8 cellular contexts compared by ENCODE assay signal in genomic region chr3:10286596-10287295, GRCh38. TPM values are rescaled to one million over a fixed set of nuclear protein-coding genes. Genes with fewer than 3 reads are reported as not detected.
DNase-seq lines count a peak whose midpoint lies in the region; ATAC-seq and TF ChIP-seq lines count a peak whose summit lies in the region.

No MANE protein-coding gene starts in this region.

- no peak overlapping the region for H3K9ac ChIP-seq in neural cell (ENCODE audit: low read length)

- H3K79me2 ChIP-seq in neural cell (replicated peaks; ENCODE audit: insufficient read depth, low read length), result no peaks in the 10 kb centered on the region

- no peak overlapping the region for H2AFZ ChIP-seq in neural cell (ENCODE audit: low read depth, low read length)

- H3K27ac ChIP-seq in neural cell (ENCODE audit: low read length), result no peak overlapping the region

- H3K36me3 ChIP-seq in neural cell (ENCODE audit: insufficient read depth, low read length), result no peaks in the 10 kb centered on the region

- no peaks in the 10 kb centered on the region for H3K9me2 ChIP-seq in neural cell (ENCODE audit: insufficient read depth, low read length)

- no peaks in the 10 kb centered on the region for H3K27me3 ChIP-seq in neural cell (ENCODE audit: insufficient read depth, low read depth, low read length)

- no peaks in the 10 kb centered on the region for H3F3A ChIP-seq in neural cell (ENCODE audit: insufficient read depth, low read length, poor library complexity, severe bottlenecking)

- H4K20me1 ChIP-seq in neural cell (ENCODE audit: insufficient read depth), result no peaks in the 10 kb centered on the region

- peak; percentile 57 for DNase-seq in activated effector memory CD4-positive, alpha-beta T cell treated with anti-CD3 and anti-CD28 coated beads, Interleukin-2, amount 50 U/mL, for 16 hours
- no peak for DNase-seq in activated effector memory CD4-positive, alpha-beta T cell treated with Interleukin-2 at 50 U/mL for 16 hours
- DNase-seq in NCI-H524 (lab: John Stamatoyannopoulos, UW) (peak; percentile 58 to 72), choroid plexus epithelial cell (ENCODE audit: low read depth) (peak; percentile 72), mucosa of gallbladder (ENCODE audit: low spot score) (no peak), COLO829 (ENCODE audit: low spot score) (no peak)

- ATAC-seq in HG03175 (IDR thresholded peaks at IDR 0.05; ENCODE audit: unreplicated experiment), result no peak

- TF ChIP-seq CTCF in choroid plexus epithelial cell (conservative IDR thresholded peaks at IDR 0.05; ENCODE audit: low read depth, low read length) (peak; percentile 18), neural cell (IDR thresholded peaks at IDR 0.05; ENCODE audit: poor library complexity, severe bottlenecking) (peak; percentile 50)

- no peaks in the 10 kb centered on the region for H3K9me3 ChIP-seq in neural cell (ENCODE audit: low read length)

- TF ChIP-seq EP300 in neural cell (conservative IDR thresholded peaks at IDR 0.05; ENCODE audit: poor library complexity, severe bottlenecking), result no peak

- H3K4me2 ChIP-seq in neural cell (ENCODE audit: low read length), result no peak overlapping the region

- no peak overlapping the region for H3K4me3 ChIP-seq in choroid plexus epithelial cell (ENCODE audit: low read depth, low read length)
- H3K4me3 ChIP-seq in neural cell (ENCODE audit: low read length), result no peak overlapping the region

- peak; percentile 52 for TF ChIP-seq RAD21 in neural cell (conservative IDR thresholded peaks at IDR 0.05)

TF ChIP-seq in neural cell, 6 proteins besides CTCF, POLR2A, EP300 and RAD21:
- no peak for TF ChIP-seq REST (IDR thresholded peaks at IDR 0.05; ENCODE audit: borderline replicate concordance)
- TF ChIP-seq POLR2AphosphoS5 (IDR thresholded peaks at IDR 0.05), result no peak
- TF ChIP-seq MXI1 (conservative IDR thresholded peaks at IDR 0.05; ENCODE audit: poor library complexity, severe bottlenecking), result no peak
- TF ChIP-seq SMC3 (conservative IDR thresholded peaks at IDR 0.05; ENCODE audit: poor library complexity), result peak; percentile 43
- TF ChIP-seq EZH2 (IDR thresholded peaks at IDR 0.05; ENCODE audit: borderline replicate concordance, insufficient read depth, low read length, poor library complexity, severe bottlenecking), result no peak
- no peak for TF ChIP-seq TAF1 (IDR thresholded peaks at IDR 0.05; ENCODE audit: low read depth)

RNA-seq across cellular contexts. Expression of gene GHRL, which starts 6.0 kb away (rescaled TPM):
- polyA plus RNA-seq in neural cell, result 2.8 TPM in 1 of 2 replicates, not detected in the other
- polyA minus RNA-seq in neural cell, result not detected in 2 replicates
- 2.2 TPM for total RNA-seq in mucosa of gallbladder

RNA-seq across cellular contexts. Expression of gene SEC13, which starts 34.2 kb away (rescaled TPM):
- 112 and 125 TPM in 2 replicates for polyA plus RNA-seq in neural cell
- polyA minus RNA-seq in neural cell, result 74.5 and 81.4 TPM in 2 replicates
- total RNA-seq in mucosa of gallbladder, result 94.7 TPM

RNA-seq across cellular contexts. Expression of gene TATDN2, which starts 38.5 kb away (rescaled TPM):
- polyA plus RNA-seq in neural cell, result 22.1 and 24.5 TPM in 2 replicates
- polyA minus RNA-seq in neural cell, result 30.4 and 37.6 TPM in 2 replicates
- total RNA-seq in mucosa of gallbladder, result 39.1 TPM

Comparison
In these comparisons a context has a peak if more than half of its experiments do, and no peak if none do; other contexts are left out.
1. DNase-seq: peak in activated effector memory CD4-positive, alpha-beta T cell treated with anti-CD3 and anti-CD28 coated beads, Interleukin-2, amount 50 U/mL, for 16 hours (single experiment), NCI-H524 (2 of 2) and choroid plexus epithelial cell (single experiment); none in activated effector memory CD4-positive, alpha-beta T cell treated with Interleukin-2 at 50 U/mL for 16 hours (single experiment), mucosa of gallbladder (single experiment) and COLO829 (single experiment).